Comparison of ENCODE assay signal across 8 cellular contexts in the genomic region with DNA sequence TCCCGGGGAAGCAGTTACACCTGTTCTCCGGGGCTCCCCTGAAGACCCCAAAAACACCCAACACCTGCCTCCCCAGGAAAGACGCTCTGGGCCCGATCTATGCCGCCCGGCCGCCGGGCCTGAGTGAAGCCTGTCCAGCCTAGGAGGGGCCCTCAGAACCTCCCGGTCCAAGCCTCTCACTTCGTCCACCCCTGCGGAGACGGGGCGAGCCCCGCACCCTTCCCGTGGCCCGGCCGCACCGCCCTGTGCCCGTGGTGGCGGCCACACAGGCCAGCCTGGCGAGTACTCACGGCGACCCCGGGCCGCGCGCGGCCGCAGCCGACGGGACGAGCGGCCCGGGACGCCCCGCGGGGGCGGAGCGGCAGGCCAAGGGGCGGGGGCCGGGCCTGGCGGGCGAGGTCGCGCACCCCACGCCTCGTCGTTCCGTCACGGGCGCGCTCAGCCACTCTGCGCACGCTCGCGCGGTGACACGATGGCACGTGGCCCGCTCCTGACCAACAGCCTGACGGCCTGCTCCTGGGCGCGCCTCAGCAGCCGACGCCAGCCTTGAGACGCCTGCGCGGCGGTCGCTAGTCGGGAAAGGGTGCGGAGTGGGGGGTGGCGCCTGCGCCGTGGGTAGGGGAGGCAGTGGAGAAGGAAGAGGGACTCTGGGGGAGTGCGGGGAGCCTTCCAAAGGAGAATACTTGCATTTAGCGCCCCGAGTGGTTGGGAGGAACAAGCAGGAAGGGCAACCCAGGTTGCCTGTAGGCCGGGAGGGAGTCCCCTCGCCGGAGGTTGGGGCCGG. TPM values are rescaled to one million over a fixed set of nuclear protein-coding genes. Genes with fewer than 3 reads are reported as not detected.
A peak's percentile ranks its signal among the peaks of the same experiment; 100 is the strongest.
DNase-seq lines count a peak whose midpoint lies in the region; ATAC-seq and TF ChIP-seq lines count a peak whose summit lies in the region.

A gene with protein sequence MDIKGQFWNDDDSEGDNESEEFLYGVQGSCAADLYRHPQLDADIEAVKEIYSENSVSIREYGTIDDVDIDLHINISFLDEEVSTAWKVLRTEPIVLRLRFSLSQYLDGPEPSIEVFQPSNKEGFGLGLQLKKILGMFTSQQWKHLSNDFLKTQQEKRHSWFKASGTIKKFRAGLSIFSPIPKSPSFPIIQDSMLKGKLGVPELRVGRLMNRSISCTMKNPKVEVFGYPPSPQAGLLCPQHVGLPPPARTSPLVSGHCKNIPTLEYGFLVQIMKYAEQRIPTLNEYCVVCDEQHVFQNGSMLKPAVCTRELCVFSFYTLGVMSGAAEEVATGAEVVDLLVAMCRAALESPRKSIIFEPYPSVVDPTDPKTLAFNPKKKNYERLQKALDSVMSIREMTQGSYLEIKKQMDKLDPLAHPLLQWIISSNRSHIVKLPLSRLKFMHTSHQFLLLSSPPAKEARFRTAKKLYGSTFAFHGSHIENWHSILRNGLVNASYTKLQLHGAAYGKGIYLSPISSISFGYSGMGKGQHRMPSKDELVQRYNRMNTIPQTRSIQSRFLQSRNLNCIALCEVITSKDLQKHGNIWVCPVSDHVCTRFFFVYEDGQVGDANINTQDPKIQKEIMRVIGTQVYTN (minus strand): TSS at position 342 of the 784 bp plus-strand sequence. CDS start 5,077 bp downstream, outside the sequence.

- no peaks in the 10 kb centered on the region for H3K9me3 Mint-ChIP-seq in dendritic cell treated with granulocyte-macrophage colony-stimulating factor and Interleukin-4, amounts not matched to agents 40 ng/mL and 50 ng/mL, for 4 days

- H3K27me3 Mint-ChIP-seq in dendritic cell treated with granulocyte-macrophage colony-stimulating factor and Interleukin-4, amounts not matched to agents 40 ng/mL and 50 ng/mL, for 4 days: peaks cover 8% of the 10 kb centered on the region

- H3K9ac ChIP-seq in BLaER1: peak within 1 kb of the TSS; percentile 95

- H3K4me3 Mint-ChIP-seq in dendritic cell treated with granulocyte-macrophage colony-stimulating factor and Interleukin-4, amounts not matched to agents 40 ng/mL and 50 ng/mL, for 4 days: peak within 1 kb of the TSS; percentile 85

- H3K36me3 ChIP-seq in BLaER1 (peaks cover 31% of the 10 kb centered on the region), left lung (peaks cover 0 to 14% of the 10 kb centered on the region in 2 donors)

- H3K27ac Mint-ChIP-seq in dendritic cell treated with granulocyte-macrophage colony-stimulating factor and Interleukin-4, amounts not matched to agents 40 ng/mL and 50 ng/mL, for 4 days: peak within 1 kb of the TSS; percentile 83

- H3K27ac ChIP-seq in BLaER1 (peak within 1 kb of the TSS; percentile 91), left lung (peak within 1 kb of the TSS; percentile 80 to 88)

- peak; percentile 57 to 74 for TF ChIP-seq CTCF in left lung (IDR thresholded peaks at IDR 0.05)

- H3K4me3 ChIP-seq in BLaER1 (peak within 1 kb of the TSS; percentile 98), left lung (peak within 1 kb of the TSS; percentile 60 to 91)

- H3K9me3 ChIP-seq in BLaER1: no peaks in the 10 kb centered on the region
- no peaks in the 10 kb centered on the region for H3K9me3 ChIP-seq in left lung

- peaks cover 35% of the 10 kb centered on the region for H3K4me1 Mint-ChIP-seq in dendritic cell treated with granulocyte-macrophage colony-stimulating factor and Interleukin-4, amounts not matched to agents 40 ng/mL and 50 ng/mL, for 4 days (ENCODE audit: low read depth)

- ATAC-seq in HG03460 (IDR thresholded peaks at IDR 0.05; ENCODE audit: unreplicated experiment) (peak; percentile 92), left lung (peak; percentile 99)

- peaks cover 19% of the 10 kb centered on the region for H4K20me1 ChIP-seq in BLaER1

- intact Hi-C loops in dendritic cell treated with granulocyte-macrophage colony-stimulating factor and Interleukin-4, amounts not matched to agents 40 ng/mL and 50 ng/mL, for 4 days (cut with micrococcal nuclease): loop anchor here (1.0 to 5.0 kb wide), 2 partner anchors 42 to 75 kb away; a partner anchor contains a TSS
- intact Hi-C loops in left lung (cut with DNase I): no loop called here

- no peaks in the 10 kb centered on the region for H3K27me3 ChIP-seq in BLaER1
- H3K27me3 ChIP-seq in left lung: no peaks in the 10 kb centered on the region

- H3K4me1 ChIP-seq in BLaER1 (peaks cover 32% of the 10 kb centered on the region), left lung (peaks cover 0 to 29% of the 10 kb centered on the region in 2 donors)

- peak; percentile 97 for DNase-seq in GM19240 (ENCODE audit: insufficient read length, low spot score)
- DNase-seq in NCI-H526 treated with DMSO at 0.1 percent for 48 hours (lab: John Stamatoyannopoulos, UW): peak; percentile 96
- DNase-seq in activated CD4-positive, alpha-beta T cell treated with anti-CD3 and anti-CD28 coated beads, Interleukin-2, amount 50 U/mL, for 24 hours (ENCODE audit: low read depth in 1 of 2, low spot score in 1 of 2): peak; percentile 92 to 97
- peak; percentile 99 to 100 for DNase-seq in left lung
- DNase-seq in stimulated activated CD4-positive, alpha-beta T cell treated with anti-CD3 and anti-CD28 coated beads, Interleukin-2, amount 100 ng/mL, for 48 hours: peak; percentile 94 to 95

- H3K36me3 Mint-ChIP-seq in dendritic cell treated with granulocyte-macrophage colony-stimulating factor and Interleukin-4, amounts not matched to agents 40 ng/mL and 50 ng/mL, for 4 days (ENCODE audit: low read depth): peaks cover 35% of the 10 kb centered on the region

- H3K4me2 ChIP-seq in BLaER1: peak within 1 kb of the TSS; percentile 93

RNA-seq across cellular contexts. Expression of the gene that starts here (rescaled TPM):
- 10 to 100 TPM; 60.5 to 64.5 TPM for total RNA-seq in left lung

Comparison
In these comparisons a context has a peak if more than half of its experiments do, and no peak if none do; other contexts are left out.
1. Peak in every context shown above with its lines: DNase-seq, ATAC-seq, H3K4me3 ChIP-seq and H3K27ac ChIP-seq.